1 cellular context compared by ENCODE assay signal in the genomic region with DNA sequence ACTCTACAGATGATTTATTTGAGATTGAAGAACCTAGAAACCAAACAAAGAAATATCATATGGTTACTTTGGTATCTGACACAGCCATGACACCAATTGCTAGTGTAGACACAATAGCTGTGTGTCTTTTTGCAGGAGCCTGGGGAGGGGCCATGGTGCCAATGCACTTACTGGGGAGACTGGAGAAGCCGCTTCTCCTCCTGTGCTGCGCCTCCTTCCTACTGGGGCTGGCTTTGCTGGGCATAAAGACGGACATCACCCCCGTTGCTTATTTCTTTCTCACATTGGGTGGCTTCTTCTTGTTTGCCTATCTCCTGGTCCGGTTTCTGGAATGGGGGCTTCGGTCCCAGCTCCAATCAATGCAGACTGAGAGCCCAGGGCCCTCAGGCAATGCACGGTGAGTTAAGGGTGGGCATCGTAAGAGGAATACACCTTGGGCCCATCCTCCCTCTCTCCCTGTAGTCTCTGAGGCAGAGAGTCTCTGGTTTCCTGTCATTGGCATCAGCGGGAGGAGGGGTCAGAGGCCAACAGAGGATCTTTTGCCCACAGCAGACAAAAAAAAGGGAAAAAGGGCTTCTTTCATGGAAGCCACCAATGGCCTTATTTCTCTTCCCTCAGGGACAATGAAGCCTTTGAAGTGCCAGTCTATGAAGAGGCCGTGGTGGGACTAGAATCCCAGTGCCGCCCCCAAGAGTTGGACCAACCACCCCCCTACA.
TF ChIP-seq lines count a peak whose summit lies in the region.

No MANE protein-coding gene starts in this region.

TF ChIP-seq in HepG2, 621 proteins besides CTCF, POLR2A, EP300 and RAD21:
- TF ChIP-seq ZNF577 (CRISPR knock-in tag; IDR thresholded peaks at IDR 0.05; ENCODE audit: borderline replicate concordance, low read depth), result no peak
- no peak for TF ChIP-seq MLLT10 (CRISPR knock-in tag; IDR thresholded peaks at IDR 0.05)
- no peak for TF ChIP-seq HIVEP1 (CRISPR knock-in tag; IDR thresholded peaks at IDR 0.05)
